Comparison of ENCODE assay signal across 31 cellular contexts in genomic region chr6:160121981-160122380, GRCh38.
"Had no signal": no experiment of that assay in that cellular context is flagged by ENCODE, and none has a peak within 500 bp of the region (broad histone marks: within the 10 kb centered on the region; RNA-seq: fewer than 3 reads in every experiment).

No MANE protein-coding gene starts in this region.

- H3K27me3 ChIP-seq: adrenal gland, body of pancreas, colonic mucosa, dorsolateral prefrontal cortex, heart left ventricle, ovary, suprapubic skin, tibial artery had no signal

- H3K27me3 Mint-ChIP-seq: activated CD4-positive, alpha-beta memory T cell treated with anti-CD3 and anti-CD28 coated beads, Interleukin-2, amount 10 ng/mL, durations not matched to agents 7 days and 5 days; activated CD4-positive, alpha-beta T cell treated with anti-CD3 and anti-CD28 coated beads, Interleukin-2, amount 10 ng/mL, durations not matched to agents 24 days and 14 days; activated naive CD8-positive, alpha-beta T cell; activated T-cell treated with anti-CD3 and anti-CD28 coated beads, Interleukin-2, amount 50 U/mL, for 24 hours; progenitor cell of endocrine pancreas had no signal

- ATAC-seq: body of pancreas, lower lobe of right lung, SK-N-SH treated with all-trans-retinoic acid at 6 μM for 48 hours had no signal

- H3K4me3 Mint-ChIP-seq: activated CD4-positive, alpha-beta memory T cell treated with anti-CD3 and anti-CD28 coated beads, Interleukin-2, amount 10 ng/mL, durations not matched to agents 7 days and 5 days; activated CD4-positive, alpha-beta T cell treated with anti-CD3 and anti-CD28 coated beads, Interleukin-2, amount 10 ng/mL, durations not matched to agents 24 days and 14 days; activated naive CD8-positive, alpha-beta T cell; activated T-cell treated with anti-CD3 and anti-CD28 coated beads, Interleukin-2, amount 50 U/mL, for 24 hours; immature natural killer cell; nephron had no signal

- H3K9me3 Mint-ChIP-seq: activated CD4-positive, alpha-beta memory T cell treated with anti-CD3 and anti-CD28 coated beads, Interleukin-2, amount 10 ng/mL, durations not matched to agents 7 days and 5 days; activated CD4-positive, alpha-beta T cell treated with anti-CD3 and anti-CD28 coated beads, Interleukin-2, amount 10 ng/mL, durations not matched to agents 24 days and 14 days; immature natural killer cell; nephron had no signal

- H3K27ac Mint-ChIP-seq: activated CD4-positive, alpha-beta memory T cell treated with anti-CD3 and anti-CD28 coated beads, Interleukin-2, amount 10 ng/mL, durations not matched to agents 7 days and 5 days; activated CD4-positive, alpha-beta T cell treated with anti-CD3 and anti-CD28 coated beads, Interleukin-2, amount 10 ng/mL, durations not matched to agents 24 days and 14 days; activated naive CD8-positive, alpha-beta T cell; activated T-cell treated with anti-CD3 and anti-CD28 coated beads, Interleukin-2, amount 50 U/mL, for 24 hours; nephron; progenitor cell of endocrine pancreas had no signal

- H3K9me3 ChIP-seq: adrenal gland, colonic mucosa, lower lobe of right lung, ovary, suprapubic skin, tibial artery had no signal

- H3K36me3 ChIP-seq: adrenal gland, colonic mucosa, lower lobe of right lung, ovary had no signal

- H3K4me3 ChIP-seq: adrenal gland, body of pancreas, colonic mucosa, dorsolateral prefrontal cortex, heart left ventricle, lower lobe of right lung, ovary, smooth muscle cell, suprapubic skin, tibial artery had no signal

- H3K4me1 Mint-ChIP-seq: activated CD4-positive, alpha-beta memory T cell treated with anti-CD3 and anti-CD28 coated beads, Interleukin-2, amount 10 ng/mL, durations not matched to agents 7 days and 5 days; activated CD4-positive, alpha-beta T cell treated with anti-CD3 and anti-CD28 coated beads, Interleukin-2, amount 10 ng/mL, durations not matched to agents 24 days and 14 days; immature natural killer cell; nephron had no signal

- DNase-seq: activated CD4-positive, alpha-beta memory T cell treated with anti-CD3 and anti-CD28 coated beads, Interleukin-2, amount 10 ng/mL, durations not matched to agents 7 days and 5 days; activated CD4-positive, alpha-beta T cell treated with anti-CD3 and anti-CD28 coated beads, Interleukin-2, amount 10 ng/mL, durations not matched to agents 24 days and 14 days; activated CD4-positive, CD25-positive, alpha-beta regulatory T cell treated with anti-CD3 and anti-CD28 coated beads, Interleukin-2, amount 50 U/mL, for 72 hours; activated CD8-positive, alpha-beta memory T cell treated with anti-CD3 and anti-CD28 coated beads, Interleukin-2, amount 50 U/mL, for 48 hours; activated naive CD4-positive, alpha-beta T cell treated with Interleukin-2 at 50 U/mL for 16 hours; activated T-cell treated with anti-CD3 and anti-CD28 coated beads, Interleukin-2, amount 50 U/mL, for 24 hours; adrenal gland; body of pancreas; cerebellar nuclear complex; colonic mucosa; dorsolateral prefrontal cortex; effector memory CD4-positive, alpha-beta T cell; erythroblast; foreskin fibroblast; heart left ventricle; hypothalamus; immature natural killer cell; lower lobe of right lung; mesenchymal stem cell; ovary; stimulated activated CD4-positive, alpha-beta T cell treated with anti-CD3 and anti-CD28 coated beads, Interleukin-15, amount 100 ng/mL, for 24 hours; stimulated activated CD4-positive, alpha-beta T cell treated with anti-CD3 and anti-CD28 coated beads, Interleukin-2, amount 100 ng/mL, for 24 hours; stimulated activated naive CD4-positive, alpha-beta T cell; T-helper 2 cell had no signal

- H3K4me1 ChIP-seq: adrenal gland, colonic mucosa, heart left ventricle, lower lobe of right lung, suprapubic skin, tibial artery had no signal

- H3K27ac ChIP-seq: adrenal gland, colonic mucosa, dorsolateral prefrontal cortex, heart left ventricle, lower lobe of right lung, ovary, suprapubic skin, tibial artery had no signal
